ENCODE assay signal across 1 cellular context in genomic region chr21:33057385-33057940, GRCh38.
TF ChIP-seq lines count a peak whose summit lies in the region.

No MANE protein-coding gene starts in this region.

TF ChIP-seq in H1, 55 proteins besides CTCF, POLR2A, EP300 and RAD21:
- TF ChIP-seq SP1 (IDR thresholded peaks at IDR 0.05; ENCODE audit: low read depth, low read length), result no peak
- no peak for TF ChIP-seq NRF1 (IDR thresholded peaks at IDR 0.05; ENCODE audit: low read depth, low read length)
- TF ChIP-seq YY1 (IDR thresholded peaks at IDR 0.05; ENCODE audit: low read depth, low read length), result no peak
- no peak for TF ChIP-seq SAP30 (IDR thresholded peaks at IDR 0.05; ENCODE audit: insufficient read depth, insufficient replicate concordance, low read length)
- TF ChIP-seq FOSL1 (IDR thresholded peaks at IDR 0.05; ENCODE audit: insufficient read depth, low read depth, low read length), result no peak
- TF ChIP-seq, protein P1, sequence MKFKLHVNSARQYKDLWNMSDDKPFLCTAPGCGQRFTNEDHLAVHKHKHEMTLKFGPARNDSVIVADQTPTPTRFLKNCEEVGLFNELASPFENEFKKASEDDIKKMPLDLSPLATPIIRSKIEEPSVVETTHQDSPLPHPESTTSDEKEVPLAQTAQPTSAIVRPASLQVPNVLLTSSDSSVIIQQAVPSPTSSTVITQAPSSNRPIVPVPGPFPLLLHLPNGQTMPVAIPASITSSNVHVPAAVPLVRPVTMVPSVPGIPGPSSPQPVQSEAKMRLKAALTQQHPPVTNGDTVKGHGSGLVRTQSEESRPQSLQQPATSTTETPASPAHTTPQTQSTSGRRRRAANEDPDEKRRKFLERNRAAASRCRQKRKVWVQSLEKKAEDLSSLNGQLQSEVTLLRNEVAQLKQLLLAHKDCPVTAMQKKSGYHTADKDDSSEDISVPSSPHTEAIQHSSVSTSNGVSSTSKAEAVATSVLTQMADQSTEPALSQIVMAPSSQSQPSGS (IDR thresholded peaks at IDR 0.05; ENCODE audit: low read length), result no peak
- no peak for TF ChIP-seq SUZ12 (IDR thresholded peaks at IDR 0.05; ENCODE audit: low read length)
- no peak for TF ChIP-seq SRF (IDR thresholded peaks at IDR 0.05; ENCODE audit: low read depth, low read length)
- TF ChIP-seq POU5F1 (IDR thresholded peaks at IDR 0.05; ENCODE audit: low read depth, low read length), result no peak
